Comparison of ENCODE assay signal across 1 cellular context in the genomic region with DNA sequence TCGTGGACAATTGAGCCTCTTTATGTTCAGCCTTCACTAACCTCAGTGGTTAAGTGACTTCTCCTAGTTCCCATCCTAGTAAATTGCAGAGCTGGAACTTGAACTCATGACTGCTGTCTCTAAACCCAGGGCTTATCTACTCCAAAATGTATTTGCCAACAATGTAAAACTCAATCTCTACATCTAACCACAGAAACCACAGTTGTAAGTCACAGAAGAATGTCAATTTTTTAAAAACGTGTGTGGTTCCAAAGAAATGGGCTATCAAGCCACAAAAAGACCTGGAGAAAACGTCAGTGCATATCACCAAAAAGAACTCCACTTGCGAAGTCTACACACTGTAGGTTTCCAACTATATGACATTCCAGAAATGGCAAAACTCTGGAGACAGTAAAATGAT.
TF ChIP-seq lines count a peak whose summit lies in the region.

No MANE protein-coding gene starts in this region.

TF ChIP-seq in K562, 482 proteins besides CTCF, POLR2A, EP300 and RAD21 (continued from another document and continues in another):
- TF ChIP-seq, protein P1, sequence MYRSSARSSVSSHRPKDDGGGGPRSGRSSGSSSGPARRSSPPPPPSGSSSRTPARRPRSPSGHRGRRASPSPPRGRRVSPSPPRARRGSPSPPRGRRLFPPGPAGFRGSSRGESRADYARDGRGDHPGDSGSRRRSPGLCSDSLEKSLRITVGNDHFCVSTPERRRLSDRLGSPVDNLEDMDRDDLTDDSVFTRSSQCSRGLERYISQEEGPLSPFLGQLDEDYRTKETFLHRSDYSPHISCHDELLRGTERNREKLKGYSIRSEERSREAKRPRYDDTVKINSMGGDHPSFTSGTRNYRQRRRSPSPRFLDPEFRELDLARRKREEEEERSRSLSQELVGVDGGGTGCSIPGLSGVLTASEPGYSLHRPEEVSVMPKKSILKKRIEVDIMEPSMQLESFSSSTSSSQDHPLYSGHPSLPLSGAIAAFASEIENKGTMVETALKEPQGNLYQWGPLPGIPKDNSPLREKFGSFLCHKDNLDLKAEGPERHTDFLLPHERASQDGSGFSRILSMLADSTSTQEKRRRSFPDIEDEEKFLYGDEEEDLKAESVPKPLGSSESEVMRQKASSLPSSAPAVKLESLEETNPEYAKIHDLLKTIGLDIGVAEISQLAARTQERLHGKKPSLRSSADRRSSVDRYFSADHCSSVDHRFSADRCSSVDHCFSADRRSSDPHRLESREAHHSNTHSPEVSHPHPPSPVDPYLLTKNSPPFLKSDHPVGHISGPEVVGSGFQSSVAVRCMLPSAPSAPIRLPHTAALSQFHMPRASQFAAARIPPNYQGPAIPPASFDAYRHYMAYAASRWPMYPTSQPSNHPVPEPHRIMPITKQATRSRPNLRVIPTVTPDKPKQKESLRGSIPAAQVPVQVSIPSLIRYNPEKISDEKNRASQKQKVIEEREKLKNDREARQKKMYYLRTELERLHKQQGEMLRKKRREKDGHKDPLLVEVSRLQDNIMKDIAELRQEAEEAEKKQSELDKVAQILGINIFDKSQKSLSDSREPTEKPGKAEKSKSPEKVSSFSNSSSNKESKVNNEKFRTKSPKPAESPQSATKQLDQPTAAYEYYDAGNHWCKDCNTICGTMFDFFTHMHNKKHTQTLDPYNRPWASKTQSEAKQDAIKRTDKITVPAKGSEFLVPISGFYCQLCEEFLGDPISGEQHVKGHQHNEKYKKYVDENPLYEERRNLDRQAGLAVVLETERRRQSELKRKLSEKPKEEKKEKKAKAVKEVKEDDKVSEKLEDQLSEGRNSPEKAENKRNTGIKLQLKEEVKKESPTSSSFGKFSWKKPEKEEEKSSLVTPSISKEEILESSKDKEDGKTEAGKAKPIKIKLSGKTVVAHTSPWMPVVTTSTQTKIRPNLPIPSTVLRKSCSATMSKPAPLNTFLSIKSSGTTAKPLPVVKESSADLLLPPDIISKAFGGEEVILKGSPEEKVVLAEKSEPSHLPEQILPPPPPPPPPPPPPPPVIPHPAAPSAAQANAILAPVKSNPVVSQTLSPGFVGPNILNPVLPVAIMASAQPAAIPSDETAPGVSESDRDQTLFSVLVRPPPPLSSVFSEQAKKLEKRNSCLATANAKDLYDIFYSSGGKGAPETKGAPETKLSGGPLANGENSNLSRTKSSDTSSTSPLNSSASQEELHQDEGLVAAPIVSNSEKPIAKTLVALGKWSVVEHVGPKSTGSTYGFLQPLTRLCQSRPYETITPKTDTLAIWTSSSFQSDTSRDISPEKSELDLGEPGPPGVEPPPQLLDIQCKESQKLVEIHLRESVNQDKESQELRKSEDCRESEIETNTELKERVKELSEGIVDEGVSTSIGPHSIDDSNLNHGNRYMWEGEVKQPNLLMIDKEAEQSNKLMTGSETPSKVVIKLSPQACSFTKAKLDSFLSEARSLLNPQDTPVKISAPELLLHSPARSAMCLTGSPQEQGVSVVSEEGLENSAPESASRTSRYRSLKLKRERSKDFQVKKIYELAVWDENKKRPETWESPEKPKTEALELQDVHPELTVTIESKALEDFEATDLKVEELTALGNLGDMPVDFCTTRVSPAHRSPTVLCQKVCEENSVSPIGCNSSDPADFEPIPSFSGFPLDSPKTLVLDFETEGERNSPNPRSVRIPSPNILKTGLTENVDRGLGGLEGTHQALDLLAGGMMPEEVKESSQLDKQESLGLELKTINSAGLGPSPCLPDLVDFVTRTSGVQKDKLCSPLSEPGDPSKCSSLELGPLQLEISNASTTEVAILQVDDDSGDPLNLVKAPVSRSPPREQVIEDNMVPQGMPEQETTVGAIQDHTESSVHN (IDR thresholded peaks at IDR 0.05; ENCODE audit: borderline replicate concordance in 1 of 2, low read depth in 1 of 2), result no peak
- TF ChIP-seq BCOR (IDR thresholded peaks at IDR 0.05), result no peak
- TF ChIP-seq CBFA2T2 (conservative IDR thresholded peaks at IDR 0.05), result no peak
- peak; percentile 75 for TF ChIP-seq HES1 (IDR thresholded peaks at IDR 0.05; ENCODE audit: low read depth)
- TF ChIP-seq TAF7 (tag; IDR thresholded peaks at IDR 0.05), result no peak
- TF ChIP-seq HMG20A (CRISPR knock-in tag; conservative IDR thresholded peaks at IDR 0.05), result peak; percentile 55; the same call in 1 of the 2 replicates
- peak in 1 of 2 experiments; percentile 37; a peak in 1 of 4 replicates for TF ChIP-seq FOXA3 (CRISPR knock-in tag; conservative IDR thresholded peaks at IDR 0.05 in 1 of 2, IDR thresholded peaks at IDR 0.05 in 1 of 2)
- no peak for TF ChIP-seq ESRRB (CRISPR knock-in tag; IDR thresholded peaks at IDR 0.05; ENCODE audit: borderline replicate concordance)
- TF ChIP-seq TAL1 (IDR thresholded peaks at IDR 0.05), result 0 out of 2 replicates have a peak, but pooled peaks have one; percentile 7
- peak; percentile 94; the same call in 1 of the 2 replicates for TF ChIP-seq ESRRA (IDR thresholded peaks at IDR 0.05; ENCODE audit: borderline replicate concordance, low read depth)
- no peak for TF ChIP-seq ZBTB2 (IDR thresholded peaks at IDR 0.05)
- no peak for TF ChIP-seq POLR2H (tag; IDR thresholded peaks at IDR 0.05; ENCODE audit: low read depth)
- TF ChIP-seq TRIM25 (IDR thresholded peaks at IDR 0.05; ENCODE audit: borderline replicate concordance), result no peak
- no peak for TF ChIP-seq FOXO4 (CRISPR knock-in tag; IDR thresholded peaks at IDR 0.05)
- TF ChIP-seq RHOXF2B (CRISPR knock-in tag; conservative IDR thresholded peaks at IDR 0.05), result no peak
- no peak for TF ChIP-seq NCOA2 (IDR thresholded peaks at IDR 0.05; ENCODE audit: partially characterized antibody in 2 of 2)
- TF ChIP-seq KDM1A (IDR thresholded peaks at IDR 0.05), result 0 out of 4 replicates have a peak, but pooled peaks of 1 of the 2 experiments have one; percentile 26
- no peak for TF ChIP-seq SMAD4 (CRISPR knock-in tag; conservative IDR thresholded peaks at IDR 0.05)
- TF ChIP-seq MYNN (IDR thresholded peaks at IDR 0.05), result no peak
- no peak for TF ChIP-seq MYNN (CRISPR knock-in tag; IDR thresholded peaks at IDR 0.05)
- no peak for TF ChIP-seq TGIF2 (CRISPR knock-in tag; IDR thresholded peaks at IDR 0.05)
- TF ChIP-seq SMAD2 (IDR thresholded peaks at IDR 0.05; ENCODE audit: low read depth, low read length), result no peak
- TF ChIP-seq FOSL1 (tag; conservative IDR thresholded peaks at IDR 0.05), result peak; percentile 61
- TF ChIP-seq JUND (IDR thresholded peaks at IDR 0.05; ENCODE audit: borderline replicate concordance, low read depth, low read length), result no peak
- no peak for TF ChIP-seq JUND (tag; IDR thresholded peaks at IDR 0.05; ENCODE audit: borderline replicate concordance, low read depth, low read length)
- TF ChIP-seq ZNF589 (CRISPR knock-in tag; IDR thresholded peaks at IDR 0.05; ENCODE audit: low read depth), result no peak
- TF ChIP-seq HIVEP1 (CRISPR knock-in tag; IDR thresholded peaks at IDR 0.05), result no peak
- TF ChIP-seq ZNF274 (IDR thresholded peaks at IDR 0.05; ENCODE audit: borderline replicate concordance, low read depth, low read length), result no peak
- no peak for TF ChIP-seq CXXC5 (CRISPR knock-in tag; IDR thresholded peaks at IDR 0.05)
- TF ChIP-seq MECOM (CRISPR knock-in tag; IDR thresholded peaks at IDR 0.05), result no peak
- TF ChIP-seq ATF3 (IDR thresholded peaks at IDR 0.05), result no peak
- no peak for TF ChIP-seq ATF3 (CRISPR knock-in tag; conservative IDR thresholded peaks at IDR 0.05)
- 0 out of 2 replicates have a peak, but pooled peaks have one; percentile 29 for TF ChIP-seq MEF2D (tag; conservative IDR thresholded peaks at IDR 0.05; ENCODE audit: low read depth)
- TF ChIP-seq ZNF518B (CRISPR knock-in tag; IDR thresholded peaks at IDR 0.05), result no peak
- TF ChIP-seq ARID1B (IDR thresholded peaks at IDR 0.05), result no peak; the same call in 1 of the 2 replicates
- TF ChIP-seq TEAD2 (tag; IDR thresholded peaks at IDR 0.05), result no peak
- TF ChIP-seq, protein P2, sequence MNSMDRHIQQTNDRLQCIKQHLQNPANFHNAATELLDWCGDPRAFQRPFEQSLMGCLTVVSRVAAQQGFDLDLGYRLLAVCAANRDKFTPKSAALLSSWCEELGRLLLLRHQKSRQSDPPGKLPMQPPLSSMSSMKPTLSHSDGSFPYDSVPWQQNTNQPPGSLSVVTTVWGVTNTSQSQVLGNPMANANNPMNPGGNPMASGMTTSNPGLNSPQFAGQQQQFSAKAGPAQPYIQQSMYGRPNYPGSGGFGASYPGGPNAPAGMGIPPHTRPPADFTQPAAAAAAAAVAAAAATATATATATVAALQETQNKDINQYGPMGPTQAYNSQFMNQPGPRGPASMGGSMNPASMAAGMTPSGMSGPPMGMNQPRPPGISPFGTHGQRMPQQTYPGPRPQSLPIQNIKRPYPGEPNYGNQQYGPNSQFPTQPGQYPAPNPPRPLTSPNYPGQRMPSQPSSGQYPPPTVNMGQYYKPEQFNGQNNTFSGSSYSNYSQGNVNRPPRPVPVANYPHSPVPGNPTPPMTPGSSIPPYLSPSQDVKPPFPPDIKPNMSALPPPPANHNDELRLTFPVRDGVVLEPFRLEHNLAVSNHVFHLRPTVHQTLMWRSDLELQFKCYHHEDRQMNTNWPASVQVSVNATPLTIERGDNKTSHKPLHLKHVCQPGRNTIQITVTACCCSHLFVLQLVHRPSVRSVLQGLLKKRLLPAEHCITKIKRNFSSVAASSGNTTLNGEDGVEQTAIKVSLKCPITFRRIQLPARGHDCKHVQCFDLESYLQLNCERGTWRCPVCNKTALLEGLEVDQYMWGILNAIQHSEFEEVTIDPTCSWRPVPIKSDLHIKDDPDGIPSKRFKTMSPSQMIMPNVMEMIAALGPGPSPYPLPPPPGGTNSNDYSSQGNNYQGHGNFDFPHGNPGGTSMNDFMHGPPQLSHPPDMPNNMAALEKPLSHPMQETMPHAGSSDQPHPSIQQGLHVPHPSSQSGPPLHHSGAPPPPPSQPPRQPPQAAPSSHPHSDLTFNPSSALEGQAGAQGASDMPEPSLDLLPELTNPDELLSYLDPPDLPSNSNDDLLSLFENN (IDR thresholded peaks at IDR 0.05; ENCODE audit: low read depth in 2 of 2, low read length in 2 of 2), result no peak
- TF ChIP-seq CBFA2T3 (IDR thresholded peaks at IDR 0.05), result peak; percentile 29; the same call in 1 of the 2 replicates
